Comparison of ENCODE assay signal across 20 cellular contexts in genomic region chr6:69216127-69216526, GRCh38.
"Had no signal": no experiment of that assay in that cellular context is flagged by ENCODE, and none has a peak within 500 bp of the region (broad histone marks: within the 10 kb centered on the region; RNA-seq: fewer than 3 reads in every experiment).

No MANE protein-coding gene starts in this region.

- H3K9me3 ChIP-seq: pancreas, prostate gland, thoracic aorta had no signal

- H3K4me1 ChIP-seq: pancreas, prostate gland had no signal

- H3K4me3 ChIP-seq: pancreas, prostate gland, skin epidermis, thoracic aorta had no signal

- H3K27ac ChIP-seq: pancreas, prostate gland, skin epidermis, thoracic aorta had no signal

- DNase-seq: activated CD4-positive, alpha-beta T cell treated with anti-CD3 and anti-CD28 coated beads for 36 hours; activated CD4-positive, CD25-positive, alpha-beta regulatory T cell; activated CD8-positive, alpha-beta memory T cell treated with anti-CD3 and anti-CD28 coated beads, Interleukin-2, amount 10 ng/mL, durations not matched to agents 7 days and 5 days; activated CD8-positive, alpha-beta T cell treated with anti-CD3 and anti-CD28 coated beads, Interleukin-2, amount 10 ng/mL, durations not matched to agents 7 days and 5 days; activated naive CD8-positive, alpha-beta T cell treated with anti-CD3 and anti-CD28 coated beads, Interleukin-2, amount 50 U/mL, for 24 hours; activated T-cell treated with anti-CD3 and anti-CD28 coated beads, Interleukin-2, amount 50 U/mL, for 48 hours; amygdala; foreskin fibroblast; head of caudate nucleus; hippocampal formation; midbrain; naive thymus-derived CD4-positive, alpha-beta T cell; pancreas; retina; stimulated activated CD4-positive, alpha-beta T cell treated with anti-CD3 and anti-CD28 coated beads, Interleukin-12 subunit alpha, Interleukin-12 subunit beta, amount 100 ng/mL, for 4 hours; stimulated activated CD4-positive, alpha-beta T cell treated with anti-CD3 and anti-CD28 coated beads, Interleukin-4, amount 100 ng/mL, for 24 hours; trophoblast cell had no signal

- H3K36me3 ChIP-seq: pancreas, prostate gland, thoracic aorta had no signal
